Comparison of ENCODE assay signal across 6 cellular contexts in the genomic region with DNA sequence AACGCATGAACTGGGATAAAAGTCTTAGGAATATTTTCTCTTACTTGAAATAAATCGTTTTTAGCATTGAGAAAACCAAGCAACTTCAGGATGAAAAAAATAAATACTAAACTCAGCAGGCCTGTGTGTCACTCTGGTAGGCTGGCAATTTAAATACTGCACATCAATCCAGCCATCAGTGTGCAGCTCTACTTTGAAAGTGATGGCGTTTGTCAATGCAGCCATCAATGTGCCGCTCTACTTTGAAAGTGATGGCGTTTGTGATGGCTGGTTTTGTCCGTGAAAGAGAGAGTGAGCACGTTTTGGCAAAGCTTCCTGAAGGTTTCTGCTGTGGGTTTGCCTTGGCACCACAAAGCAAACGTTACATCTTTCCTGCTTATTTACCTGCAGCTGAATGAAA.
"Had no signal": no experiment of that assay in that cellular context is flagged by ENCODE, and none has a peak within 500 bp of the region (broad histone marks: within the 10 kb centered on the region; RNA-seq: fewer than 3 reads in every experiment).

No MANE protein-coding gene starts in this region.

- H3K27ac Mint-ChIP-seq: IgD-negative memory B cell had no signal

- H3K4me3 ChIP-seq: K562 had no signal

- H3K27ac ChIP-seq: HL-60 had no signal

- DNase-seq: IMR-90, KBM-7 had no signal

- ATAC-seq: HepG2, K562 had no signal

- H3K4me3 Mint-ChIP-seq: IgD-negative memory B cell had no signal

- H3K27me3 Mint-ChIP-seq: IgD-negative memory B cell had no signal
